Comparison of ENCODE assay signal across 10 cellular contexts in genomic region chr1:30232288-30232899, GRCh38.
DNase-seq lines count a peak whose midpoint lies in the region; ATAC-seq and TF ChIP-seq lines count a peak whose summit lies in the region.
"Had no signal": no experiment of that assay in that cellular context is flagged by ENCODE, and none has a peak within 500 bp of the region (broad histone marks: within the 10 kb centered on the region; RNA-seq: fewer than 3 reads in every experiment).

No MANE protein-coding gene starts in this region.

- no peak overlapping the region for H3K27ac ChIP-seq in DOHH2 (ENCODE audit: low read depth, low read length)
- H3K27ac ChIP-seq: stomach had no signal

- H3F3A ChIP-seq in DOHH2 (ENCODE audit: control insufficient read depth, insufficient read depth), result no peaks in the 10 kb centered on the region

- H3K27me3 Mint-ChIP-seq in activated CD4-positive, alpha-beta memory T cell treated with anti-CD3 and anti-CD28 coated beads for 36 hours, result peaks cover 2% of the 10 kb centered on the region

- H4K20me1 ChIP-seq in DOHH2 (ENCODE audit: control insufficient read depth, insufficient read depth, low read depth, low read length), result no peaks in the 10 kb centered on the region

- no peaks in the 10 kb centered on the region for H3K4me1 Mint-ChIP-seq in activated CD4-positive, alpha-beta memory T cell treated with anti-CD3 and anti-CD28 coated beads for 36 hours (ENCODE audit: low read depth)

- H3K4me3 ChIP-seq in DOHH2 (ENCODE audit: low read length), result no peak overlapping the region
- H3K4me3 ChIP-seq: stomach had no signal

- ATAC-seq in HG03469 (IDR thresholded peaks at IDR 0.05; ENCODE audit: unreplicated experiment) (no peak), GM21528 (IDR thresholded peaks at IDR 0.05; ENCODE audit: low FRiP score, unreplicated experiment) (no peak)

- no peaks in the 10 kb centered on the region for H3K9me2 ChIP-seq in DOHH2 (replicated peaks; ENCODE audit: control insufficient read depth, low read length)

- TF ChIP-seq CTCF in DOHH2 (IDR thresholded peaks at IDR 0.05; ENCODE audit: low read depth, low read length, poor library complexity, severe bottlenecking) (peak; percentile 88), GM20000 (IDR thresholded peaks at IDR 0.05; ENCODE audit: extremely low read depth, missing control alignments) (peak; percentile 54)

- DNase-seq in GM20000 (ENCODE audit: low spot score) (peak; percentile 45), left kidney (ENCODE audit: low read depth, low spot score) (peak; percentile 54), GM03348 (ENCODE audit: low spot score) (no peak), COLO829 (ENCODE audit: low spot score) (no peak)
- peak; percentile 29 for DNase-seq in activated CD4-positive, alpha-beta memory T cell treated with anti-CD3 and anti-CD28 coated beads for 36 hours
- DNase-seq: midbrain, stomach had no signal

- H3K4me1 ChIP-seq in DOHH2 (ENCODE audit: control insufficient read depth, low read length), result no peaks in the 10 kb centered on the region
- H3K4me1 ChIP-seq: stomach had no signal

- CTCF ChIA-PET in activated CD4-positive, alpha-beta memory T cell treated with anti-CD3 and anti-CD28 coated beads for 36 hours (lab: Charles Lee), result interaction anchor here (0.6 to 1.9 kb wide), 7 partner anchors 10 to 592 kb away, joined by 3 to 10 read pairs (median 4); no protein-coding TSS in a partner anchor

- no peak overlapping the region for H3K4me2 ChIP-seq in DOHH2 (ENCODE audit: low read length)

- H3K36me3 Mint-ChIP-seq in activated CD4-positive, alpha-beta memory T cell treated with anti-CD3 and anti-CD28 coated beads for 36 hours, result no peaks in the 10 kb centered on the region

- H3K27me3 ChIP-seq in DOHH2 (ENCODE audit: control insufficient read depth, low read length), result no peaks in the 10 kb centered on the region

- no peak overlapping the region for H3K27ac Mint-ChIP-seq in activated CD4-positive, alpha-beta memory T cell treated with anti-CD3 and anti-CD28 coated beads for 36 hours

- H3K4me3 Mint-ChIP-seq in activated CD4-positive, alpha-beta memory T cell treated with anti-CD3 and anti-CD28 coated beads for 36 hours, result no peak overlapping the region

- H3K36me3 ChIP-seq in DOHH2 (ENCODE audit: control insufficient read depth, low read length), result no peaks in the 10 kb centered on the region
- H3K36me3 ChIP-seq: stomach had no signal

- H3K9me3 Mint-ChIP-seq in activated CD4-positive, alpha-beta memory T cell treated with anti-CD3 and anti-CD28 coated beads for 36 hours, result no peaks in the 10 kb centered on the region

- intact Hi-C loops in activated CD4-positive, alpha-beta memory T cell treated with anti-CD3 and anti-CD28 coated beads for 36 hours (cut with micrococcal nuclease), result loop anchor here (5.0 kb wide), 1 partner anchor 995 kb away; the partner anchor contains the start of gene PTPRU

- no peaks in the 10 kb centered on the region for H3K9me3 ChIP-seq in DOHH2 (ENCODE audit: control insufficient read depth, insufficient read depth, low read length)
- H3K9me3 ChIP-seq: stomach had no signal

- POLR2A ChIA-PET in activated CD4-positive, alpha-beta memory T cell treated with anti-CD3 and anti-CD28 coated beads for 36 hours (lab: Charles Lee), result no interaction called here

- no peaks in the 10 kb centered on the region for H3K79me2 ChIP-seq in DOHH2 (ENCODE audit: control insufficient read depth, low read length)

Comparison
In these comparisons a context has a peak if more than half of its experiments do, and no peak if none do; other contexts are left out.
1. DNase-seq: peak in GM20000 (single experiment), activated CD4-positive, alpha-beta memory T cell treated with anti-CD3 and anti-CD28 coated beads for 36 hours (single experiment) and left kidney (single experiment); none in GM03348 (single experiment) and COLO829 (single experiment).